ENCODE assay signal across 8 cellular contexts in genomic region chr4:165378763-165379631, GRCh38. TPM values are rescaled to one million over a fixed set of nuclear protein-coding genes. Genes with fewer than 3 reads are reported as not detected.
DNase-seq lines count a peak whose midpoint lies in the region; ATAC-seq and TF ChIP-seq lines count a peak whose summit lies in the region.

Gene CPE (plus strand): TSS chr4:165379008. CDS start chr4:165379222, 214 bp downstream.

- H3K27me3 Mint-ChIP-seq in CD4-positive, alpha-beta memory T cell: peaks cover 38 to 51% of the 10 kb centered on the region in 2 donors
- H3K27me3 Mint-ChIP-seq in naive thymus-derived CD4-positive, alpha-beta T cell: peaks cover 59 to 84% (median 66%) of the 10 kb centered on the region in 5 donors

- no peaks in the 10 kb centered on the region for H3K36me3 ChIP-seq in CD4-positive, alpha-beta memory T cell (ENCODE audit: insufficient read depth, low read length)
- H3K36me3 ChIP-seq in PC-3 (ENCODE audit: low read depth, low read length): no peaks in the 10 kb centered on the region
- no peaks in the 10 kb centered on the region for H3K36me3 ChIP-seq in naive thymus-derived CD4-positive, alpha-beta T cell (ENCODE audit: control insufficient read depth in 2 of 3, insufficient read depth in 3 of 3, low read length in 3 of 3)

- H3K27ac ChIP-seq in CD4-positive, alpha-beta memory T cell (ENCODE audit: low read depth, low read length): no peak within 1 kb of the TSS
- H3K27ac ChIP-seq in PC-3 (ENCODE audit: low read length): no peak within 1 kb of the TSS
- no peak within 1 kb of the TSS for H3K27ac ChIP-seq in naive thymus-derived CD4-positive, alpha-beta T cell (ENCODE audit: low read depth, low read length)

- peak; percentile 98 for ATAC-seq in PC-3
- peak; percentile 97 for ATAC-seq in naive thymus-derived CD4-positive, alpha-beta T cell
- peak; percentile 98 for ATAC-seq in stimulated activated naive CD8-positive, alpha-beta T cell treated with anti-CD3 and anti-CD28 coated beads, Interleukin-15, Interleukin-2, amounts not matched to agents 100 U/mL and 50 U/mL, for 24 hours

- H3K4me3 ChIP-seq in CD4-positive, alpha-beta memory T cell (ENCODE audit: low read length in 2 of 2): no peak within 1 kb of the TSS
- peak within 1 kb of the TSS; percentile 72 for H3K4me3 ChIP-seq in PC-3 (ENCODE audit: low read length)
- H3K4me3 ChIP-seq in fibroblast of pulmonary artery (replicated peaks; ENCODE audit: low read depth, low read length): peak within 1 kb of the TSS; percentile 57
- H3K4me3 ChIP-seq in naive thymus-derived CD4-positive, alpha-beta T cell (ENCODE audit: low read length): peak within 1 kb of the TSS; percentile 36

- TF ChIP-seq CTCF in GM20000 (IDR thresholded peaks at IDR 0.05; ENCODE audit: extremely low read depth, missing control alignments): no peak
- TF ChIP-seq CTCF in PC-3 (conservative IDR thresholded peaks at IDR 0.05; ENCODE audit: low read depth, low read length): peak; percentile 45
- TF ChIP-seq CTCF in fibroblast of pulmonary artery (IDR thresholded peaks at IDR 0.05; ENCODE audit: low read length, missing control alignments): peak; percentile 48

- peak within 1 kb of the TSS; percentile 90 for H3K4me2 ChIP-seq in PC-3 (ENCODE audit: low read length)

- H3K9me3 Mint-ChIP-seq in CD4-positive, alpha-beta memory T cell: peaks cover 0 to 4% (median 0%) of the 10 kb centered on the region in 8 donors
- H3K9me3 Mint-ChIP-seq in naive thymus-derived CD4-positive, alpha-beta T cell: peaks cover 0 to 8% (median 0%) of the 10 kb centered on the region in 11 donors

- peak within 1 kb of the TSS; percentile 96 for H2AFZ ChIP-seq in PC-3 (ENCODE audit: low read length)

- no peak within 1 kb of the TSS for H3K27ac Mint-ChIP-seq in CD4-positive, alpha-beta memory T cell
- H3K27ac Mint-ChIP-seq in naive thymus-derived CD4-positive, alpha-beta T cell: no peak within 1 kb of the TSS

- peaks cover 0 to 5% (median 4%) of the 10 kb centered on the region in 4 donors for H3K4me1 Mint-ChIP-seq in CD4-positive, alpha-beta memory T cell
- H3K4me1 Mint-ChIP-seq in naive thymus-derived CD4-positive, alpha-beta T cell: peaks cover 0 to 14% (median 4%) of the 10 kb centered on the region in 7 donors

- no peaks in the 10 kb centered on the region for H3K9me2 ChIP-seq in PC-3 (replicated peaks; ENCODE audit: low read length)

- peaks cover 19% of the 10 kb centered on the region for H3K27me3 ChIP-seq in CD4-positive, alpha-beta memory T cell (ENCODE audit: insufficient read depth, low read length)
- no peaks in the 10 kb centered on the region for H3K27me3 ChIP-seq in PC-3 (ENCODE audit: low read length)
- H3K27me3 ChIP-seq in naive thymus-derived CD4-positive, alpha-beta T cell (ENCODE audit: control insufficient read depth in 2 of 2, insufficient read depth in 2 of 2, low read length in 2 of 2): peaks cover 0 to 4% of the 10 kb centered on the region in 2 donors

- H3K4me3 Mint-ChIP-seq in CD4-positive, alpha-beta memory T cell: peak within 1 kb of the TSS; percentile 52 to 81 (median 74)
- H3K4me3 Mint-ChIP-seq in naive thymus-derived CD4-positive, alpha-beta T cell: peak within 1 kb of the TSS; percentile 45 to 85 (median 79)

- no peaks in the 10 kb centered on the region for H3K9me3 ChIP-seq in CD4-positive, alpha-beta memory T cell (ENCODE audit: control insufficient read depth in 1 of 2, low read length in 2 of 2)
- no peaks in the 10 kb centered on the region for H3K9me3 ChIP-seq in PC-3 (ENCODE audit: low read length)
- H3K9me3 ChIP-seq in naive thymus-derived CD4-positive, alpha-beta T cell (ENCODE audit: control insufficient read depth in 2 of 3, low read length in 3 of 3): no peaks in the 10 kb centered on the region

- BruUV-seq in PC-3 (replicated peaks; lab: Mats Ljungman, UMichigan): no TSS peak

- CTCF ChIA-PET in CD4-positive, alpha-beta memory T cell (lab: Charles Lee; ENCODE audit: partially characterized antibody): no interaction called here
- CTCF ChIA-PET in PC-3 (lab: Charles Lee): no interaction called here
- CTCF ChIA-PET in naive thymus-derived CD4-positive, alpha-beta T cell (lab: Charles Lee): interaction anchor here (1.6 kb wide), 1 partner anchor 13 kb away, joined by 3 read pairs; no protein-coding TSS in a partner anchor

- H3K79me2 ChIP-seq in PC-3 (ENCODE audit: low read length): no peaks in the 10 kb centered on the region

- POLR2A ChIA-PET in CD4-positive, alpha-beta memory T cell (lab: Charles Lee; ENCODE audit: partially characterized antibody): no interaction called here
- POLR2A ChIA-PET in PC-3 (lab: Charles Lee; ENCODE audit: unreplicated experiment): interaction anchor here (0.6 kb wide), 4 partner anchors 55 to 260 kb away, joined by 3 to 6 read pairs (median 4); no protein-coding TSS in a partner anchor
- POLR2A ChIA-PET in naive thymus-derived CD4-positive, alpha-beta T cell (lab: Charles Lee): interaction anchor here (1.0 kb wide), 1 partner anchor 76 kb away, joined by 3 read pairs; no protein-coding TSS in a partner anchor

- H4K20me1 ChIP-seq in PC-3 (ENCODE audit: low read length): no peaks in the 10 kb centered on the region

- peaks cover 4% of the 10 kb centered on the region for H3K4me1 ChIP-seq in CD4-positive, alpha-beta memory T cell (ENCODE audit: insufficient read depth, low read length)
- peaks cover 6% of the 10 kb centered on the region; the same call in 1 of the 2 replicates for H3K4me1 ChIP-seq in PC-3 (ENCODE audit: insufficient read depth, low read length)
- H3K4me1 ChIP-seq in naive thymus-derived CD4-positive, alpha-beta T cell (ENCODE audit: control insufficient read depth in 2 of 2, insufficient read depth in 2 of 2, low read length in 2 of 2): no peaks in the 10 kb centered on the region

- H3K36me3 Mint-ChIP-seq in CD4-positive, alpha-beta memory T cell: no peaks in the 10 kb centered on the region
- H3K36me3 Mint-ChIP-seq in naive thymus-derived CD4-positive, alpha-beta T cell: peaks cover 0 to 13% (median 0%) of the 10 kb centered on the region in 5 donors

- H3F3A ChIP-seq in PC-3 (ENCODE audit: low read length, unreplicated experiment): no peaks in the 10 kb centered on the region

- DNase-seq in CD4-positive, alpha-beta memory T cell: peak in 4 of 5 donors; percentile 34 to 47 (median 38)
- DNase-seq in GM20000 (ENCODE audit: low spot score) (peak; percentile 69), HS-27A (ENCODE audit: low read depth) (peak; percentile 27), PC-3 (peak; percentile 80), fibroblast of pulmonary artery (ENCODE audit: low read depth) (peak; percentile 76)
- peak; percentile 5 for DNase-seq in activated gamma-delta T cell treated with anti-CD3 and anti-CD28 coated beads, Interleukin-2, amount 50 U/mL, for 16 hours (ENCODE audit: low read depth)
- peak; percentile 19 to 63 (median 57) for DNase-seq in naive thymus-derived CD4-positive, alpha-beta T cell
- peak; percentile 71 for DNase-seq in stimulated activated naive CD8-positive, alpha-beta T cell treated with anti-CD3 and anti-CD28 coated beads, Interleukin-15, Interleukin-2, amounts not matched to agents 100 U/mL and 50 U/mL, for 24 hours

- intact Hi-C loops in CD4-positive, alpha-beta memory T cell (cut with micrococcal nuclease): no loop called here
- intact Hi-C loops in PC-3 (cut with micrococcal nuclease): loop anchor here (1.0 to 5.0 kb wide), 2 partner anchors 53 to 85 kb away; no protein-coding TSS in a partner anchor
- intact Hi-C loops in naive thymus-derived CD4-positive, alpha-beta T cell (cut with micrococcal nuclease): loop anchor here in 1 of 2 donors (5.0 kb wide), 1 partner anchor 43 kb away; no protein-coding TSS in a partner anchor

- peak within 1 kb of the TSS; percentile 41; the same call in 1 of the 2 replicates for H3K9ac ChIP-seq in PC-3 (ENCODE audit: low read length)

RNA-seq across cellular contexts. Expression of gene CPE, which starts in this region (rescaled TPM):
- not detected for total RNA-seq in CD4-positive, alpha-beta memory T cell
- not detected for polyA plus RNA-seq in CD4-positive, alpha-beta memory T cell
- total RNA-seq in PC-3 (2014; rRNA removed): 15.4 and 15.5 TPM in 2 replicates
- not detected for total RNA-seq in naive thymus-derived CD4-positive, alpha-beta T cell
- polyA plus RNA-seq in naive thymus-derived CD4-positive, alpha-beta T cell: under 1 TPM; 0.09 to 0.10 TPM

Comparison
In these comparisons a context has a peak if more than half of its experiments do, and no peak if none do; other contexts are left out.
1. RNA of gene CPE (total RNA-seq): 15.4 to 15.5 TPM in PC-3; not detected in CD4-positive, alpha-beta memory T cell and not detected in naive thymus-derived CD4-positive, alpha-beta T cell; every median in the first group is over 10 times any median in the second.
2. Peak in DNase-seq in CD4-positive, alpha-beta memory T cell; RNA of the gene not detected or under 1 TPM.
3. Peak in DNase-seq, ATAC-seq and H3K4me3 ChIP-seq in naive thymus-derived CD4-positive, alpha-beta T cell; RNA of the gene not detected or under 1 TPM.
4. DNase-seq: peak in every context shown above with its lines; median percentile 80 in PC-3; 76 in fibroblast of pulmonary artery; 71 in stimulated activated naive CD8-positive, alpha-beta T cell treated with anti-CD3 and anti-CD28 coated beads, Interleukin-15, Interleukin-2, amounts not matched to agents 100 U/mL and 50 U/mL, for 24 hours; 69 in GM20000; 57 in naive thymus-derived CD4-positive, alpha-beta T cell; 38 in CD4-positive, alpha-beta memory T cell; 27 in HS-27A; 5 in activated gamma-delta T cell treated with anti-CD3 and anti-CD28 coated beads, Interleukin-2, amount 50 U/mL, for 16 hours.
5. H3K4me3 ChIP-seq: peak in PC-3 (single experiment) and fibroblast of pulmonary artery (single experiment); none in CD4-positive, alpha-beta memory T cell (0 of 2).
6. Peak in every context shown above with its lines, with median percentiles within 50 percentile points of each other: ATAC-seq.